ENCODE assay signal across 8 cellular contexts in the genomic region with DNA sequence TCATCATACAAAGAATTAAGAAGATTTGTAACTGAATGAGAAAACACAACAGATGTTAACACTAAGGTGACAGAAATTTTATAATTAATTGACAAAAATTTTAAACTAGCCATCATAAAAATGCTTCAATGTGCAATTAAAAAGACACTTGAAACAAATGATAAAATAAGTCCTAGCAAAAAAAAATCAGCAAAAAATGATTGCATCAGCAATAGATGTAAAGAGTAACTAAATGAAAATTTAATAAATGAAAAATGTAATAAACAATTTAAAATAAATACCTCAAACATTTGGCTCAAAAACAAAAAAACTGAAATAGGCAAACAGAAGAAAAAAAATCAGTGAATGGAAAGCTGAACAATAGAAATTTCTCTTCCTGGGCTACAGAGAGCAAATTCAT.
"Had no signal": no experiment of that assay in that cellular context is flagged by ENCODE, and none has a peak within 500 bp of the region (broad histone marks: within the 10 kb centered on the region; RNA-seq: fewer than 3 reads in every experiment).

No MANE protein-coding gene starts in this region.

- ATAC-seq: GM23338 had no signal

- FAIRE-seq: H1, H54 had no signal

- H3K4me3 ChIP-seq: GM23338 had no signal

- H3K4me2 ChIP-seq: GM23338 had no signal

- H3K27ac ChIP-seq: HL-60 had no signal

- H2AFZ ChIP-seq: GM23338 had no signal

- DNase-seq: H9, HCEC 1CT, IMR-90, KBM-7 had no signal
